ENCODE assay signal across 8 cellular contexts in the genomic region with DNA sequence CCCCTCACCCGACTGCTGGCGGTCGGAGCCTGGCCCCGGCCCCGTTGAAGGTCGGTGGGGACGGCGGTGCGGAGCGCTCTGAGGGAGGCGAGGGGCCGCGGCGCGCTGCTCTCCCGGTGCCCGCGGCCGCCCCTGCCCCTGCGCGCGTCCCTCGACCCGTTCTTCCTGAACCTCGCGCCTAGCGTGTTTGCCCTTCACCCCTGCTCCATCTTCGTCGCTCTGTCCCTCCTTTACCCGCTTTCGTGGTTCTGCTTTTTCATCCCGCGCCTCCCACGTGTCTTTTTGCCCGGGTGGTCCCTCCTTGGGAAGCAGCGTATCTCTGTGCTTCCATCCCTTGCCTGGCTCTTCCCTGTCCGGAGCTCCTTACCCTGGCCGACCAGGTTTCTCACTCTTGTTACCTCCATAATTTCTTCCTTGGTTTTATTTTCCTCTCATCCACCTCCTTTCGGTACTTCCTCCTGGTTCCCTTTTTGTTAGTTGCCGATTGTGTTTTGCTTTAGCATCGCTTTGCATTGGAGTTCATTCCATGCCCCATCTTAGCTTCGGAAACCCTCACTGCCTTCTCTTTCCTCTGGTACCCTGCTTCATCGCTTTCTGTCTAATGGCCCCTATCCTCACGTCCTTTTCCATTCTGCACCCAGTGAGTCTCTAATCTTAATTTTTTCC. TPM values are rescaled to one million over a fixed set of nuclear protein-coding genes. Genes with fewer than 3 reads are reported as not detected.
DNase-seq lines count a peak whose midpoint lies in the region; ATAC-seq, FAIRE-seq and TF ChIP-seq lines count a peak whose summit lies in the region.

No MANE protein-coding gene starts in this region.

- peak overlapping the region; percentile 83 for H3K9ac ChIP-seq in HepG2 (ENCODE audit: insufficient read depth, low read depth, low read length)

- POLR2A ChIA-PET in Caco-2 (lab: Charles Lee) = interaction anchor here (0.7 to 2.4 kb wide), 3 partner anchors 15 to 253 kb away, joined by 3 to 36 read pairs (median 5); a partner anchor contains a TSS
- POLR2A ChIA-PET in HepG2 (lab: Yijun Ruan, JAX) = interaction anchor here (1.1 to 4.0 kb wide), 2 partner anchors 15 to 45 kb away, joined by 6 to 75 read pairs; no protein-coding TSS in a partner anchor

- TF ChIP-seq POLR2A in HepG2 (IDR thresholded peaks at IDR 0.05; ENCODE audit: insufficient read depth in 1 of 2, low read depth in 2 of 2, low read length in 2 of 2) = no peak

- H3K4me1 Mint-ChIP-seq in Caco-2 (ENCODE audit: low read depth, unreplicated experiment) = peaks cover 8% of the 10 kb centered on the region

- TF ChIP-seq CTCF in Caco-2 (IDR thresholded peaks at IDR 0.05; ENCODE audit: insufficient read depth in 1 of 2, low read depth in 1 of 2, low read length in 1 of 2, severe bottlenecking in 1 of 2, unreplicated experiment in 1 of 2) (no peak), RWPE2 (IDR thresholded peaks at IDR 0.05; ENCODE audit: poor library complexity, severe bottlenecking) (no peak), choroid plexus epithelial cell (conservative IDR thresholded peaks at IDR 0.05; ENCODE audit: low read depth, low read length) (no peak), HepG2 (CRISPR knock-in tag; IDR thresholded peaks at IDR 0.05) (no peak)

- BruUV-seq in Caco-2 (replicated peaks; lab: Mats Ljungman, UMichigan) (no TSS peak), HepG2 (replicated peaks; lab: Mats Ljungman, UMichigan) (no TSS peak)

- H3K4me3 Mint-ChIP-seq in Caco-2 (ENCODE audit: unreplicated experiment) = peak overlapping the region; percentile 94

- intact Hi-C loops in Caco-2 (cut with micrococcal nuclease; ENCODE audit: unreplicated experiment) (loop anchor here (1.0 to 2.0 kb wide), 4 partner anchors 12 to 254 kb away; no protein-coding TSS in a partner anchor), HepG2 (cut with micrococcal nuclease; ENCODE audit: unreplicated experiment) (loop anchor here (1.0 to 2.0 kb wide), 3 partner anchors 12 to 43 kb away; no protein-coding TSS in a partner anchor)

- WGBS in HepG2 (ENCODE audit: low lambda C conversion rate) = 3% methylated on average over 28 of the region's 44 CpGs

- peaks cover 26% of the 10 kb centered on the region for H3K4me1 ChIP-seq in Caco-2
- peaks cover 11% of the 10 kb centered on the region for H3K4me1 ChIP-seq in RWPE2 (ENCODE audit: insufficient read depth, poor library complexity, severe bottlenecking)
- peaks cover 40% of the 10 kb centered on the region for H3K4me1 ChIP-seq in HepG2 (ENCODE audit: insufficient read depth, low read length)

- H3K27ac ChIP-seq in RWPE2 (ENCODE audit: poor library complexity, severe bottlenecking) (peak overlapping the region; percentile 47), HepG2 (ENCODE audit: extremely low read length, insufficient read depth, low read length) (peak overlapping the region; percentile 71)

- no peak overlapping the region for H2AFZ ChIP-seq in HepG2 (ENCODE audit: low read length)

- H4K20me1 ChIP-seq in HepG2 (ENCODE audit: insufficient read depth, low read length) = no peaks in the 10 kb centered on the region

- no peak for DNase-seq in Caco-2
- no peak for DNase-seq in RWPE2 (ENCODE audit: low spot score)
- peak; percentile 21 for DNase-seq in choroid plexus epithelial cell (ENCODE audit: low read depth)
- DNase-seq in HepG2 (ENCODE audit: low spot score) = no peak
- DNase-seq in superior temporal gyrus (ENCODE audit: extremely low spot score) = peak; percentile 38
- DNase-seq in DMS153 treated with DMSO at 0.1 percent for 48 hours (lab: John Stamatoyannopoulos, UW; ENCODE audit: unreplicated experiment) = no peak

- peak overlapping the region; percentile 76 for H3K27ac Mint-ChIP-seq in Caco-2 (ENCODE audit: unreplicated experiment)

- peaks cover 42% of the 10 kb centered on the region for H3K79me2 ChIP-seq in HepG2 (ENCODE audit: insufficient read depth, low read length)

- H3K36me3 ChIP-seq in Caco-2 (ENCODE audit: control insufficient read depth, insufficient read depth, low read length) = peaks cover 2% of the 10 kb centered on the region; the same call in 1 of the 2 replicates
- H3K36me3 ChIP-seq in RWPE2 (ENCODE audit: low read depth) = peaks cover 31% of the 10 kb centered on the region
- peaks cover 0 to 15% of the 10 kb centered on the region in 2 experiments; a peak in 2 of 5 replicates for H3K36me3 ChIP-seq in HepG2 (replicated peaks in 1 of 2; ENCODE audit: control insufficient read depth in 1 of 2, insufficient read depth in 2 of 2, low read length in 2 of 2)

- peaks cover 6% of the 10 kb centered on the region for H3K36me3 Mint-ChIP-seq in Caco-2 (ENCODE audit: insufficient read depth, unreplicated experiment)

- TF ChIP-seq RAD21 in HepG2 (CRISPR knock-in tag; IDR thresholded peaks at IDR 0.05) = 0 out of 2 replicates have a peak, but pooled peaks have one; percentile 3

- H3K9me3 ChIP-seq in Caco-2 (no peaks in the 10 kb centered on the region), RWPE2 (ENCODE audit: severe bottlenecking) (no peaks in the 10 kb centered on the region), HepG2 (ENCODE audit: low read length) (no peaks in the 10 kb centered on the region)

- H3K9me3 Mint-ChIP-seq in Caco-2 (ENCODE audit: unreplicated experiment) = no peaks in the 10 kb centered on the region

- no peaks in the 10 kb centered on the region for H3K27me3 ChIP-seq in Caco-2 (replicated peaks; ENCODE audit: control insufficient read depth, insufficient read depth, low read length)
- no peaks in the 10 kb centered on the region for H3K27me3 ChIP-seq in RWPE2 (ENCODE audit: insufficient read depth, poor library complexity, severe bottlenecking)
- no peaks in the 10 kb centered on the region; a peak in 1 of 5 replicates for H3K27me3 ChIP-seq in HepG2 (ENCODE audit: control insufficient read depth in 1 of 2, insufficient read depth in 2 of 2, low read length in 2 of 2)

- ATAC-seq in GM19035 (IDR thresholded peaks at IDR 0.05; ENCODE audit: unreplicated experiment) = peak; percentile 34
- peak; percentile 20 for ATAC-seq in HG03342 (IDR thresholded peaks at IDR 0.05; ENCODE audit: unreplicated experiment)
- peak; percentile 49 for ATAC-seq in RWPE2 (ENCODE audit: low read depth)
- ATAC-seq in HepG2 = peak; percentile 80

- CTCF ChIA-PET in Caco-2 (lab: Charles Lee) (interaction anchor here (1.0 kb wide), 1 partner anchor 104 kb away, joined by 14 read pairs; no protein-coding TSS in a partner anchor), HepG2 (lab: Yijun Ruan, JAX; ENCODE audit: low intra/inter-chr PET ratio, low total read pairs) (interaction anchor here (0.6 kb wide), 1 partner anchor 106 kb away, joined by 3 read pairs; no protein-coding TSS in a partner anchor)

- no peaks in the 10 kb centered on the region for H3K27me3 Mint-ChIP-seq in Caco-2 (ENCODE audit: insufficient read depth, unreplicated experiment)

- in situ Hi-C loops in HepG2 (cut with HindIII; ENCODE audit: extremely low pct_ligation_motif_present, low pct_unique_long_range_greater_than_20kb) = no loop called here

- peak overlapping the region; percentile 75 for H3K4me2 ChIP-seq in HepG2 (ENCODE audit: low read depth, low read length)

- TF ChIP-seq EP300 in HepG2 (IDR thresholded peaks at IDR 0.05; ENCODE audit: low read depth in 2 of 2, low read length in 2 of 2) (no peak), HepG2 (CRISPR knock-in tag; IDR thresholded peaks at IDR 0.05; ENCODE audit: borderline replicate concordance) (no peak)

- no peak for FAIRE-seq in HepG2 (lab: Jason Lieb, UNC)

- H3K4me3 ChIP-seq in Caco-2 (ENCODE audit: low read depth, low read length) (peak overlapping the region; percentile 64), RWPE2 (ENCODE audit: severe bottlenecking) (peak overlapping the region; percentile 90), choroid plexus epithelial cell (ENCODE audit: low read depth, low read length) (peak overlapping the region; percentile 85), HepG2 (replicated peaks in 1 of 3; ENCODE audit: insufficient read depth in 1 of 3, low read depth in 2 of 3, low read length in 3 of 3) (peak overlapping the region; percentile 90 to 100 (median 94))

RNA-seq across cellular contexts. Expression of a gene that starts 0.7 kb away (rescaled TPM):
- total RNA-seq in Caco-2 (2022) (18.7 and 21.4 TPM in 2 replicates), HepG2 (2016; rRNA removed; fragmentation: Illumina TruSeq; extraction: Trizol) (26.9 and 32.9 TPM in 2 replicates)
- 17.8 and 19.2 TPM in 2 replicates for total RNA-seq in HepG2 (2016; cell fraction: cytosol; rRNA removed; fragmentation: Illumina TruSeq; extraction: Trizol; ENCODE audit: low read depth)
- 24.5 and 33.7 TPM in 2 replicates for total RNA-seq in HepG2 (2016; cell fraction: insoluble cytoplasmic fraction; rRNA removed; fragmentation: Illumina TruSeq; extraction: Trizol)
- total RNA-seq in HepG2 (2016; cell fraction: membrane; rRNA removed; fragmentation: Illumina TruSeq; extraction: Trizol) = 22.1 and 25.4 TPM in 2 replicates
- 40.9 and 41.2 TPM in 2 replicates for total RNA-seq in HepG2 (2016; cell fraction: nucleus; rRNA removed; fragmentation: Illumina TruSeq; extraction: Trizol)
- polyA plus RNA-seq in HepG2 (2011; rRNA removed) = 24.3 and 31.5 TPM in 2 replicates
- 10.3 and 14.3 TPM in 2 replicates for polyA plus RNA-seq in HepG2 (2011; cell fraction: cytosol; rRNA removed)
- polyA plus RNA-seq in HepG2 (2011; cell fraction: nucleus; rRNA removed) = 19.3 and 22.2 TPM in 2 replicates
- 12.7 and 14.8 TPM in 2 replicates for polyA plus RNA-seq in HepG2 (2012)
- 2.7 and 3.1 TPM in 2 replicates for polyA plus RNA-seq in HepG2 (2016; cell fraction: cytosol; fragmentation: Illumina TruSeq; extraction: Trizol; ENCODE audit: low read depth)
- polyA plus RNA-seq in HepG2 (2016; cell fraction: insoluble cytoplasmic fraction; fragmentation: Illumina TruSeq; extraction: Trizol; ENCODE audit: low read depth) = 23.1 and 24.1 TPM in 2 replicates
- 6.4 and 6.7 TPM in 2 replicates for polyA plus RNA-seq in HepG2 (2016; cell fraction: membrane; fragmentation: Illumina TruSeq; extraction: Trizol; ENCODE audit: low read depth)
- polyA plus RNA-seq in HepG2 (2016; cell fraction: nucleus; fragmentation: Illumina TruSeq; extraction: Trizol; ENCODE audit: insufficient read depth, low read depth) = 21.1 and 25.9 TPM in 2 replicates
- 10.7 and 43.1 TPM in 2 replicates for polyA minus RNA-seq in HepG2 (2011; rRNA and poly(A)+ RNA removed; ENCODE audit: low replicate concordance)
- 26.6 and 32.6 TPM in 2 replicates for polyA minus RNA-seq in HepG2 (2011; cell fraction: cytosol; rRNA and poly(A)+ RNA removed)
- polyA minus RNA-seq in HepG2 (2011; cell fraction: nucleus; rRNA and poly(A)+ RNA removed) = 173 and 226 TPM in 2 replicates

Comparison
In these comparisons a context has a peak if more than half of its experiments do, and no peak if none do; other contexts are left out.
1. DNase-seq: peak in choroid plexus epithelial cell (single experiment) and superior temporal gyrus (single experiment); none in Caco-2 (0 of 2), RWPE2 (single experiment), HepG2 (single experiment) and DMS153 treated with DMSO at 0.1 percent for 48 hours (single experiment).
2. ATAC-seq: peak in every context shown above with its lines; median percentile 80 in HepG2; 49 in RWPE2; 34 in GM19035; 20 in HG03342.
3. Peak in every context shown above with its lines, with median percentiles within 50 percentile points of each other: H3K4me3 ChIP-seq.